26 cellular contexts compared by ENCODE assay signal in the genomic region with DNA sequence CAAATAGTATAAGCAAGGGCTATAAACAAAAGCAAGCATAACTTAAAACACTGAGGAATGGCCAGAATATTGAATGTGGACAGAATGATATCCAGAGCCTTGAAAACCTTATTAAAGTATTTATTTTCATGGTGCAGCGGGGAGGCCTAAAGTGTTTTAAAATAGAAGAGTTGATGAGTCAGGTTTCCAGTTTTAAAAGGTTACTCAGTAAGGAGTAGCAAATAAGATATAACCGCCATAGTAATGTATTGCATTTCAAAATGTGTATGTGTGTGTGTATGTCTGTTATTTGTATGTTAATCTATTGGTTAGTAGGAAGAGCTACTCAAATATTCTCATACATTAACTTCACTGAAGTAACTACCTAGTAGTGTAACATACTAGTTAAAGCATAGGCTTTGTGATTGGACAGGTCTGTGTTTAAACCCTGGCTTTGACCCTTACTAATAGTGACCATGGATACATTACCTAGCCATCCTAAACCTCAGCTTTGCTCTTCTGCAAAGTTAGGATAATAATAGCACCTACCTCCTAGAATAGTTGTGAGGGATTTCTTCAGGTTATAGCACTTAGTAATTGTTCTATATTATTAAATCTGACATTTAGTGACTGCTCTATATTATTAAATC.
"Had no signal": no experiment of that assay in that cellular context is flagged by ENCODE, and none has a peak within 500 bp of the region (broad histone marks: within the 10 kb centered on the region; RNA-seq: fewer than 3 reads in every experiment).

No MANE protein-coding gene starts in this region.

- H3K27me3 ChIP-seq: right lobe of liver, testis, uterus had no signal

- H3K36me3 ChIP-seq: uterus had no signal

- H3K4me3 ChIP-seq: right lobe of liver, smooth muscle cell, testis, uterus had no signal

- ATAC-seq: activated T-cell treated with anti-CD3 and anti-CD28 coated beads, Interleukin-2, amount 50 U/mL, for 4 hours; right lobe of liver; T-helper 17 cell had no signal

- DNase-seq: activated B cell treated with CpG ODN at 0.5 μM for 24 hours; activated CD4-positive, alpha-beta T cell treated with anti-CD3 and anti-CD28 coated beads for 4 hours; activated CD4-positive, alpha-beta T cell treated with anti-CD3 and anti-CD28 coated beads, Interleukin-2, amount 50 U/mL, for 48 hours; activated CD8-positive, alpha-beta memory T cell treated with anti-CD3 and anti-CD28 coated beads, Interleukin-2, amount 50 U/mL, for 48 hours; activated naive CD4-positive, alpha-beta T cell; activated naive CD8-positive, alpha-beta T cell treated with anti-CD3 and anti-CD28 coated beads for 36 hours; activated T-cell treated with anti-CD3 and anti-CD28 coated beads, Interleukin-2, amount 50 U/mL, for 4 hours; amygdala; dermis blood vessel endothelial cell; effector CD8-positive, alpha-beta T cell; erythroblast; foreskin fibroblast; hippocampal formation; kidney glomerular epithelial cell; midbrain; nucleus accumbens; right lobe of liver; stimulated activated CD4-positive, alpha-beta T cell treated with anti-CD3 and anti-CD28 coated beads, Interleukin-2, amount 100 ng/mL, for 48 hours; stimulated activated CD8-positive, alpha-beta memory T cell treated with anti-CD3 and anti-CD28 coated beads, Interleukin-4, amount 100 ng/mL, for 48 hours; stimulated activated naive CD4-positive, alpha-beta T cell; T-helper 17 cell; testis; trophoblast cell; uterus had no signal

- H2AFZ ChIP-seq: parathyroid adenoma had no signal

- H3K79me2 ChIP-seq: parathyroid adenoma had no signal

- H3K9me3 ChIP-seq: right lobe of liver, testis, uterus had no signal

- H3K4me1 ChIP-seq: parathyroid adenoma, testis, uterus had no signal

- H3K4me2 ChIP-seq: smooth muscle cell had no signal

- H3K9ac ChIP-seq: parathyroid adenoma had no signal

- H3K27ac ChIP-seq: parathyroid adenoma, right lobe of liver, testis, uterus had no signal
